In the genomic region with DNA sequence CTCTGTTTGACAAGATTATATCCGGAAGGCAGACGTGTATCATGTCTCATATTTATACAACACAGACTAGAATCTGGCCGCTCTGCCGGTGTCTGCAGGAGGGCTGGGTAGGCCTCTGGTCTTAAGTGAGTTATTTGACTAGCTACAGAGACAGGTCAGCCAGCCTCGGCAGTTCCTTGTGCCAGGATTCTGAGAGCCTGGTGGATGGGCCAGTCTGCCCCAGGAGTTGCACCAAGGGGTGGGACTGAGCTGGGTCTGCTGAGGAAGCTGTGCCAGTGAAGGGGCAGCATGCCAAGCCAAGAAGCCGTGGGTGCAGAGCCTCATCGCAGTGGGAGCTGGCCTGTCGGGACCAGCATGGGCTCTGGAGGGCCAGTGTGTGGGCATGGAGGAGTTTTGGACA, we compare ENCODE assay signal across 10 cellular contexts. TPM values are rescaled to one million over a fixed set of nuclear protein-coding genes. Genes with fewer than 3 reads are reported as not detected.
DNase-seq lines count a peak whose midpoint lies in the region; ATAC-seq and TF ChIP-seq lines count a peak whose summit lies in the region.
"Had no signal": no experiment of that assay in that cellular context is flagged by ENCODE, and none has a peak within 500 bp of the region (broad histone marks: within the 10 kb centered on the region; RNA-seq: fewer than 3 reads in every experiment).

No MANE protein-coding gene starts in this region.

- H3K27me3 Mint-ChIP-seq in natural killer cell (ENCODE audit: low read depth in 2 of 2), result no peaks in the 10 kb centered on the region

- H3K27ac Mint-ChIP-seq in natural killer cell, result peak overlapping the region in 1 of 2 donors; percentile 90
- H3K27ac Mint-ChIP-seq: activated T-helper 2 cell treated with anti-CD3 and anti-CD28 coated beads, Interferon-gamma antibody, Interleukin-2, Interleukin-4, amounts not matched to agents 10 μg/mL and 5 μg/mL and 100 μg/mL, durations not matched to agents 14 hours and 24 hours and 36 hours had no signal

- ATAC-seq in natural killer cell (peak in 2 of 3 donors; percentile 35 to 45), GM19324 (IDR thresholded peaks at IDR 0.05; ENCODE audit: low FRiP score, unreplicated experiment) (no peak)

- H3K36me3 Mint-ChIP-seq in natural killer cell, result no peaks in the 10 kb centered on the region

- H3K36me3 ChIP-seq in Peyer's patch, result no peaks in the 10 kb centered on the region
- H3K36me3 ChIP-seq in esophagus squamous epithelium, result peaks cover 0 to under 1% (median 0%) of the 10 kb centered on the region in 3 donors
- H3K36me3 ChIP-seq in tibial artery, result no peaks in the 10 kb centered on the region
- no peaks in the 10 kb centered on the region for H3K36me3 ChIP-seq in vagina

- peak in 1 of 3 donors; percentile 60 for DNase-seq in Peyer's patch
- no peak for DNase-seq in esophagus squamous epithelium (lab: John Stamatoyannopoulos, UW)
- DNase-seq in natural killer cell, result no peak
- DNase-seq in tibial artery, result peak; percentile 46 to 89
- no peak for DNase-seq in NCI-H146 treated with DMSO at 0.1 percent for 48 hours (lab: John Stamatoyannopoulos, UW; ENCODE audit: unreplicated experiment)
- no peak for DNase-seq in vagina (ENCODE audit: extremely low spot score in 2 of 2)
- no peak for DNase-seq in activated naive CD4-positive, alpha-beta T cell treated with anti-CD3 and anti-CD28 coated beads, Interleukin-2, amount 50 U/mL, for 16 hours
- DNase-seq: SIG-M5 had no signal

- WGBS in esophagus squamous epithelium, 2 donors, result 64 to 73% methylated on average over 4 to 7 of the region's 8 CpGs

- H3K4me3 ChIP-seq in Peyer's patch (peak overlapping the region in 2 of 4 donors; percentile 12 to 35), esophagus squamous epithelium (peak overlapping the region in 2 of 4 donors; percentile 11 to 49), tibial artery (peak overlapping the region; percentile 86 to 98), vagina (peak overlapping the region in 1 of 2 donors; percentile 21)

- H3K4me1 ChIP-seq in Peyer's patch, result peaks cover 0 to 72% (median 8%) of the 10 kb centered on the region in 4 donors
- peaks cover 25 to 92% (median 49%) of the 10 kb centered on the region in 3 donors for H3K4me1 ChIP-seq in esophagus squamous epithelium
- peaks cover 0 to 79% (median 66%) of the 10 kb centered on the region in 4 donors for H3K4me1 ChIP-seq in tibial artery
- H3K4me1 ChIP-seq in vagina, result peaks cover 83% of the 10 kb centered on the region

- no peaks in the 10 kb centered on the region for H3K9me3 ChIP-seq in Peyer's patch
- no peaks in the 10 kb centered on the region for H3K9me3 ChIP-seq in esophagus squamous epithelium
- H3K9me3 ChIP-seq in tibial artery, result no peaks in the 10 kb centered on the region
- no peaks in the 10 kb centered on the region for H3K9me3 ChIP-seq in vagina

- no peaks in the 10 kb centered on the region for H3K9me3 Mint-ChIP-seq in natural killer cell
- H3K9me3 Mint-ChIP-seq: activated T-helper 2 cell treated with anti-CD3 and anti-CD28 coated beads, Interferon-gamma antibody, Interleukin-2, Interleukin-4, amounts not matched to agents 10 μg/mL and 5 μg/mL and 100 μg/mL, durations not matched to agents 14 hours and 24 hours and 36 hours had no signal

- H3K4me1 Mint-ChIP-seq in natural killer cell, result peaks cover 0 to 16% of the 10 kb centered on the region in 2 donors

- no peak for TF ChIP-seq CTCF in Peyer's patch (IDR thresholded peaks at IDR 0.05)
- no peak for TF ChIP-seq CTCF in esophagus squamous epithelium (IDR thresholded peaks at IDR 0.05)
- no peak for TF ChIP-seq CTCF in natural killer cell (IDR thresholded peaks at IDR 0.05)
- TF ChIP-seq CTCF in tibial artery (IDR thresholded peaks at IDR 0.05), result no peak
- no peak for TF ChIP-seq CTCF in vagina (IDR thresholded peaks at IDR 0.05)

- intact Hi-C loops in esophagus squamous epithelium (cut with DNase I), result no loop called here
- intact Hi-C loops in natural killer cell (cut with micrococcal nuclease), result no loop called here
- intact Hi-C loops in tibial artery (cut with DNase I; ENCODE audit: low total_unique reads), result loop anchor here (10.0 kb wide), 1 partner anchor 110 kb away; no protein-coding TSS in a partner anchor
- intact Hi-C loops in vagina (cut with DNase I), result loop anchor here (10.0 kb wide), 1 partner anchor 110 kb away; no protein-coding TSS in a partner anchor

- peak overlapping the region in 3 of 4 donors; percentile 37 to 65 (median 46) for H3K27ac ChIP-seq in Peyer's patch
- H3K27ac ChIP-seq in esophagus squamous epithelium, result peak overlapping the region in 3 of 4 donors; percentile 51 to 72 (median 68)
- H3K27ac ChIP-seq in tibial artery, result peak overlapping the region; percentile 92 to 97
- H3K27ac ChIP-seq in vagina, result no peak overlapping the region

- no peaks in the 10 kb centered on the region for H3K27me3 ChIP-seq in Peyer's patch
- no peaks in the 10 kb centered on the region for H3K27me3 ChIP-seq in esophagus squamous epithelium
- H3K27me3 ChIP-seq in tibial artery, result no peaks in the 10 kb centered on the region
- no peaks in the 10 kb centered on the region for H3K27me3 ChIP-seq in vagina

- TF ChIP-seq POLR2A in Peyer's patch (IDR thresholded peaks at IDR 0.05) (no peak), esophagus squamous epithelium (IDR thresholded peaks at IDR 0.05) (no peak), vagina (IDR thresholded peaks at IDR 0.05) (no peak)

- H3K4me3 Mint-ChIP-seq in natural killer cell, result peak overlapping the region; percentile 97

RNA-seq across cellular contexts. Expression of gene SNX18, which starts 7.1 kb away (rescaled TPM):
- total RNA-seq in Peyer's patch (10 to 100 TPM; 18.2 to 28.0 (median 22.5) TPM), esophagus squamous epithelium (10 to 100 TPM; 26.3 to 36.3 (median 30.6) TPM), natural killer cell (10 to 100 TPM; 31.1 to 45.6 (median 40.8) TPM), vagina (63.1 TPM)

Comparison
In these comparisons a context has a peak if more than half of its experiments do, and no peak if none do; other contexts are left out.
1. DNase-seq: peak in tibial artery (2 of 2); none in esophagus squamous epithelium (single experiment), natural killer cell (single experiment), NCI-H146 treated with DMSO at 0.1 percent for 48 hours (single experiment), vagina (0 of 2) and activated naive CD4-positive, alpha-beta T cell treated with anti-CD3 and anti-CD28 coated beads, Interleukin-2, amount 50 U/mL, for 16 hours (single experiment).
2. intact Hi-C loops: an anchor here in tibial artery (10.0 kb wide) and vagina (10.0 kb wide); none called in esophagus squamous epithelium and natural killer cell.